In the genomic region with DNA sequence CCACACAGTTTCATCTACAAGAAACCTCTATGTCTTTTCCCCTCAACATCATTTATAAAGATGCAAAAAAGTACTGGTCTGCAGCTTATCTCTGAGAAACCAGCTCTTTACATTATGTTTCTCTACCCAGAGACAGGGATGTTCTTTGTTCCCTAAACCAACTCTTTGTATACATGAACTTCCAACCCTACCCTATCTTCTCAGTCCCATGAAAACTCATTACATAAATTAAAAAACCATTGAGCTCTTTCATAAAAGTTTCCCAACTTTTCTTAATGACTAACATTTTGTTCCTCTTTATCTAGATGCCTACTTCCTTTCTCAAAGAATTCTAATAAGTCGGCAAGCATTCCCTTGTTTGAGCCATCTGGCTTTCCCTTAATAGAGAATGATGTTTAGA, we compare ENCODE assay signal across 8 cellular contexts.
"Had no signal": no experiment of that assay in that cellular context is flagged by ENCODE, and none has a peak within 500 bp of the region (broad histone marks: within the 10 kb centered on the region; RNA-seq: fewer than 3 reads in every experiment).

No MANE protein-coding gene starts in this region.

- H3K4me1 ChIP-seq: HAP-1 had no signal

- H3K9ac ChIP-seq: GM23248 had no signal

- H3K4me2 ChIP-seq: GM23338 had no signal

- DNase-seq: GM23248, GOT3, H7, H9, HCEC 1CT, HFFc6 had no signal

- H2AFZ ChIP-seq: GM23248, GM23338 had no signal

- H3K4me3 ChIP-seq: GM23248, GM23338, HAP-1 had no signal

- H3K36me3 ChIP-seq: HAP-1 had no signal

- H3K9me3 ChIP-seq: HAP-1 had no signal

- H3K27ac ChIP-seq: GM23248 had no signal
